ENCODE assay signal across 8 cellular contexts in the genomic region with DNA sequence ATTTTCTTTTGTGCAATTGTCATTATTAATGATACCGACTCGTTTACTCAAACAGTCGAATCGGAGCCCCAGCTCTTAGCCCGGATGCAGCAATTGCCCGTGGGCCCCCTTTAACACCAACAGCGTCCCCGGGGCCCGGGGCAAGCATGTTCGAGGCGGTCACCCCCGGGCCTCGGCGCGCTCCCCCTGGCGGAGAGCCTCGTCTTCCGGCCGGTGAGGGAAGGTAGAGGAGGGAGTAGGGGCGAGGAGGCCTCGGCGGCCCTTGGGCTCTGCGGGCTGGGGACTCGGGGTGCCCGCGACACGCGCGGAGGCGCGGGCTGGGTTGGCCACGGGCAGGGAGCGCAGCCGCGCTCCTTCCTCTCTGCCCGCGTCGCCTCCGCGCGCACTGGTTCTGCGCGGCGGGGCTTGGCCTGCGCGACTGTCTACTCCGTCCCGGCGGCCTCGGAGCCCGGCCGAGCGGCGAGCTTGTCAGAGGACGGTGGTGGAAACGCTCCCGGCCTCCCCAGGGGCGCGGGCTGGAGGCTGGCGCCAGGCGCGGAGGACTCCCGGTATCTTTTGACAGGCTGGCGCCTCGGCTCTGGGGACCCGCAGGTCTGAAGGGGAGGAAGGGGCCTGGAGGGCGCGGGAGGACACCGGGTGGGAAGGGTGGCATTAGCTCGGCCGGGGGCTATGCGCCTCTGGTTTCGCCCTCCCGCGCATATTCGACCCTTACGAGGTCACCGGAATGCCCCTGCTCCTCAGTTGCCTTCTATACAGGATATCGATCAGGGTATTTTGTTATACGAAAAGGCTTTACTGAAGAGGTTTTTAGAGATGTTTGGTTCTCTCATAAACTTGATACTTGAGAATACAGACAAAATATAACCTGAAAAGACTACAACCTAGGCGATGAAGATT. TPM values are rescaled to one million over a fixed set of nuclear protein-coding genes. Genes with fewer than 3 reads are reported as not detected.
DNase-seq lines count a peak whose midpoint lies in the region; ATAC-seq and TF ChIP-seq lines count a peak whose summit lies in the region.

No MANE protein-coding gene starts in this region.

- TF ChIP-seq CTCF in GM12873 (IDR thresholded peaks at IDR 0.05; ENCODE audit: insufficient read depth, low read depth, low read length, missing control alignments) (peak; percentile 77), HEK293 (tag by site-specific recombination; IDR thresholded peaks at IDR 0.05) (peak; percentile 80), retinal pigment epithelial cell (conservative IDR thresholded peaks at IDR 0.05; ENCODE audit: low read depth, low read length) (peak; percentile 72)

- no peaks in the 10 kb centered on the region for H3K9me3 ChIP-seq in HEK293 (ENCODE audit: control insufficient read depth, insufficient read depth, low read depth, low read length)
- H3K9me3 ChIP-seq in T-helper 17 cell (ENCODE audit: control insufficient read depth, low read length, poor library complexity, severe bottlenecking) = no peaks in the 10 kb centered on the region

- H3K4me3 Mint-ChIP-seq in T-helper 17 cell = peak overlapping the region; percentile 93

- CTCF ChIA-PET in HEK293 (lab: Yijun Ruan, JAX) = interaction anchor here (0.7 to 2.2 kb wide), 8 partner anchors 10 to 221 kb away, joined by 3 to 8 read pairs (median 4); partner anchors contain the start of gene ERCC5

- POLR2A ChIA-PET in HEK293 (lab: Yijun Ruan, JAX) = interaction anchor here (0.7 to 3.5 kb wide), 4 partner anchors 27 to 208 kb away, joined by 3 to 17 read pairs (median 8); partner anchors contain the start of genes TEX30 and TPP2

- H3K27ac ChIP-seq in HEK293 (ENCODE audit: extremely low read depth, low read depth, low read length) (peak overlapping the region; percentile 72), angular gyrus (ENCODE audit: low read depth, low read length) (peak overlapping the region; percentile 40)

- H3K4me3 ChIP-seq in HEK293 (ENCODE audit: low read depth, low read length) (peak overlapping the region; percentile 94), retinal pigment epithelial cell (ENCODE audit: low read length) (peak overlapping the region; percentile 75)

- peak overlapping the region; percentile 67 for H3K27ac Mint-ChIP-seq in T-helper 17 cell

- no peaks in the 10 kb centered on the region for H3K36me3 Mint-ChIP-seq in T-helper 17 cell (ENCODE audit: low read depth)

- no peaks in the 10 kb centered on the region for H3K4me1 ChIP-seq in HEK293 (ENCODE audit: control insufficient read depth, insufficient read depth, low read length)

- DNase-seq in MV-4-11 (lab: John Stamatoyannopoulos, UW) (peak; percentile 52), T-helper 17 cell (peak; percentile 73 to 80 (median 74)), hepatic stellate cell (ENCODE audit: low spot score) (peak; percentile 83), retinal pigment epithelial cell (ENCODE audit: low read depth) (no peak), COLO829 (ENCODE audit: low spot score) (no peak)

- peaks cover 5% of the 10 kb centered on the region for H3K27me3 Mint-ChIP-seq in T-helper 17 cell

- H3K36me3 ChIP-seq in HEK293 (ENCODE audit: control insufficient read depth in 2 of 2, insufficient read depth in 1 of 2, low read length in 2 of 2) = peaks cover 0 to 3% of the 10 kb centered on the region in 2 experiments; a peak in 2 of 3 replicates

- peak; percentile 88 for ATAC-seq in T-helper 17 cell

- peaks cover 14% of the 10 kb centered on the region for H3K4me1 Mint-ChIP-seq in T-helper 17 cell

TF ChIP-seq in HEK293, 187 proteins besides CTCF, POLR2A, EP300 and RAD21 (continues in another document):
- TF ChIP-seq ZNF629 (tag by site-specific recombination; IDR thresholded peaks at IDR 0.05) (0 out of 2 replicates have a peak, but pooled peaks have one; percentile 16), ZNF560 (tag by site-specific recombination; IDR thresholded peaks at IDR 0.05; ENCODE audit: borderline replicate concordance) (no peak), ZNF768 (tag by site-specific recombination; IDR thresholded peaks at IDR 0.05) (no peak), GFI1B (tag by site-specific recombination; IDR thresholded peaks at IDR 0.05) (no peak), ZNF571 (tag by site-specific recombination; IDR thresholded peaks at IDR 0.05) (no peak), ZNF600 (tag by site-specific recombination; IDR thresholded peaks at IDR 0.05) (peak; percentile 29; the same call in 1 of the 2 replicates), TRIM28 (IDR thresholded peaks at IDR 0.05; ENCODE audit: borderline replicate concordance, low read length) (no peak), ZNF596 (tag by site-specific recombination; IDR thresholded peaks at IDR 0.05) (0 out of 2 replicates have a peak, but pooled peaks have one; percentile 19), BCL11A (tag by site-specific recombination; IDR thresholded peaks at IDR 0.05; ENCODE audit: low read depth) (no peak), ZEB2 (tag by site-specific recombination; IDR thresholded peaks at IDR 0.05) (peak; percentile 59), ZNF24 (tag by site-specific recombination; IDR thresholded peaks at IDR 0.05) (no peak), ZNF664 (tag by site-specific recombination; IDR thresholded peaks at IDR 0.05) (no peak), YY1 (tag by site-specific recombination; IDR thresholded peaks at IDR 0.05) (0 out of 2 replicates have a peak, but pooled peaks have one; percentile 9), ZNF335 (tag by site-specific recombination; conservative IDR thresholded peaks at IDR 0.05) (peak; percentile 87), ZNF518A (tag by site-specific recombination; conservative IDR thresholded peaks at IDR 0.05; ENCODE audit: low read depth) (no peak), ZBTB20 (tag by site-specific recombination; IDR thresholded peaks at IDR 0.05) (peak; percentile 99)
- TF ChIP-seq, protein P1, sequence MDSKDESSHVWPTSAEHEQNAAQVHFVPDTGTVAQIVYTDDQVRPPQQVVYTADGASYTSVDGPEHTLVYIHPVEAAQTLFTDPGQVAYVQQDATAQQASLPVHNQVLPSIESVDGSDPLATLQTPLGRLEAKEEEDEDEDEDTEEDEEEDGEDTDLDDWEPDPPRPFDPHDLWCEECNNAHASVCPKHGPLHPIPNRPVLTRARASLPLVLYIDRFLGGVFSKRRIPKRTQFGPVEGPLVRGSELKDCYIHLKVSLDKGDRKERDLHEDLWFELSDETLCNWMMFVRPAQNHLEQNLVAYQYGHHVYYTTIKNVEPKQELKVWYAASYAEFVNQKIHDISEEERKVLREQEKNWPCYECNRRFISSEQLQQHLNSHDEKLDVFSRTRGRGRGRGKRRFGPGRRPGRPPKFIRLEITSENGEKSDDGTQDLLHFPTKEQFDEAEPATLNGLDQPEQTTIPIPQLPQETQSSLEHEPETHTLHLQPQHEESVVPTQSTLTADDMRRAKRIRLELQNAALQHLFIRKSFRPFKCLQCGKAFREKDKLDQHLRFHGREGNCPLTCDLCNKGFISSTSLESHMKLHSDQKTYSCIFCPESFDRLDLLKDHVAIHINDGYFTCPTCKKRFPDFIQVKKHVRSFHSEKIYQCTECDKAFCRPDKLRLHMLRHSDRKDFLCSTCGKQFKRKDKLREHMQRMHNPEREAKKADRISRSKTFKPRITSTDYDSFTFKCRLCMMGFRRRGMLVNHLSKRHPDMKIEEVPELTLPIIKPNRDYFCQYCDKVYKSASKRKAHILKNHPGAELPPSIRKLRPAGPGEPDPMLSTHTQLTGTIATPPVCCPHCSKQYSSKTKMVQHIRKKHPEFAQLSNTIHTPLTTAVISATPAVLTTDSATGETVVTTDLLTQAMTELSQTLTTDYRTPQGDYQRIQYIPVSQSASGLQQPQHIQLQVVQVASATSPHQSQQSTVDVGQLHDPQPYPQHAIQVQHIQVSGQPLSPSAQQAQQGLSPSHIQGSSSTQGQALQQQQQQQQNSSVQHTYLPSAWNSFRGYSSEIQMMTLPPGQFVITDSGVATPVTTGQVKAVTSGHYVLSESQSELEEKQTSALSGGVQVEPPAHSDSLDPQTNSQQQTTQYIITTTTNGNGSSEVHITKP (tag by site-specific recombination; IDR thresholded peaks at IDR 0.05) = peak; percentile 76

RNA-seq across cellular contexts. Expression of gene BIVM, which starts 1.5 kb away (rescaled TPM):
- total RNA-seq in T-helper 17 cell = 10 to 100 TPM in 1 of 2 donors, 1 to 10 TPM in 1; 9.9 to 10.7 TPM

RNA-seq across cellular contexts. Expression of gene POGLUT2, which starts 1.6 kb away (rescaled TPM):
- under 1 TPM; 0.22 to 0.37 TPM for total RNA-seq in T-helper 17 cell

RNA-seq across cellular contexts. Expression of gene TEX30, which starts 26.8 kb away (rescaled TPM):
- total RNA-seq in T-helper 17 cell = 1 to 10 TPM; 3.0 to 4.8 TPM

RNA-seq across cellular contexts. Expression of gene ERCC5, which starts 45.4 kb away (rescaled TPM):
- total RNA-seq in T-helper 17 cell = 10 to 100 TPM; 76.3 to 87.3 TPM

Comparison
In these comparisons a context has a peak if more than half of its experiments do, and no peak if none do; other contexts are left out.
1. DNase-seq: peak in MV-4-11 (single experiment), T-helper 17 cell (3 of 3) and hepatic stellate cell (single experiment); none in retinal pigment epithelial cell (single experiment) and COLO829 (single experiment).
2. Peak in every context shown above with its lines, with median percentiles within 50 percentile points of each other: CTCF ChIP-seq.